In the genomic region with DNA sequence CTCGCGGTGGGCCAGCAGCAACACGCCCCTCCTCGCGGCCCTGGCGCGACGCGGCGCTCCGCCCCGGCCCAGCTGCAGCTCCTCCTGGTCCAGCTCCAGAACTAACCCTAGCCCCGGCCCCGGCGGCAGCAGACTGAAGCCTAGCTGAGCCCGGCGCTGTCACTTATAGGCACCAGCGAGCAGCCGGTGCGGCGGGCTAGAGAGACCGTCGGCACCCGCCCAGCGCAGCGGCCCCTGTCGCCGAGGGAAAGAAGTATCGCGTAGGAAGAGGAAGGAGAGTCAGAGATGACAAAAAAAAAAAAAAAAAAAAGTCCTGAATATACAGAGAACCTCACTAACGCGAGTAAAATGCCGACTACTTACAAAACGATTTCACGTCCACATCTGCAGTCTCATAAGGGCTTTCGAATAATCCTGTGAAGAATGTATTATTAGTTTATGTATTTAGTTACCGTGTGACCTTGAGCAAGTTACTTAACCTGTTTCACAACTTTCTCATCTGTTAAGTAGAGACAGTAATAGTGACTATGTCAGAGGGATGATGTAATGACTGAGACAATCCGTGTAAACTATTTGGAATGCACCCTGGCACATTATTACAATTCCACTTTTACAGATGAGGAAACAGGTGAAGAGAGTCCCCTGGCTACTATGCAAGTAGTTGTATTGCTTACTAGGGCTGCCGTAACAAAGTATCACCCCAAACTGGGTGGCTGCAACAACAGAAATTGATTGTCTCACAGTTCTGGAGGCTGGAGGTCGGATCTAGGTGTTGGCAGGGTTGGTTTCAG, we compare ENCODE assay signal across 1 cellular context.
TF ChIP-seq lines count a peak whose summit lies in the region.

A gene (minus strand): TSS at position 135 of the 791 bp plus-strand sequence. CDS start 791 bp downstream, outside the sequence.

TF ChIP-seq in HepG2, 621 proteins besides CTCF, POLR2A, EP300 and RAD21 (continued from another document and continues in another):
- TF ChIP-seq, protein P1, sequence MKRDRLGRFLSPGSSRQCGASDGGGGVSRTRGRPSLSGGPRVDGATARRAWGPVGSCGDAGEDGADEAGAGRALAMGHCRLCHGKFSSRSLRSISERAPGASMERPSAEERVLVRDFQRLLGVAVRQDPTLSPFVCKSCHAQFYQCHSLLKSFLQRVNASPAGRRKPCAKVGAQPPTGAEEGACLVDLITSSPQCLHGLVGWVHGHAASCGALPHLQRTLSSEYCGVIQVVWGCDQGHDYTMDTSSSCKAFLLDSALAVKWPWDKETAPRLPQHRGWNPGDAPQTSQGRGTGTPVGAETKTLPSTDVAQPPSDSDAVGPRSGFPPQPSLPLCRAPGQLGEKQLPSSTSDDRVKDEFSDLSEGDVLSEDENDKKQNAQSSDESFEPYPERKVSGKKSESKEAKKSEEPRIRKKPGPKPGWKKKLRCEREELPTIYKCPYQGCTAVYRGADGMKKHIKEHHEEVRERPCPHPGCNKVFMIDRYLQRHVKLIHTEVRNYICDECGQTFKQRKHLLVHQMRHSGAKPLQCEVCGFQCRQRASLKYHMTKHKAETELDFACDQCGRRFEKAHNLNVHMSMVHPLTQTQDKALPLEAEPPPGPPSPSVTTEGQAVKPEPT (CRISPR knock-in tag; IDR thresholded peaks at IDR 0.05; ENCODE audit: low read depth), result 0 out of 2 replicates have a peak, but pooled peaks have one; percentile 23
- peak; percentile 86; the same call in 1 of the 2 replicates for TF ChIP-seq KLF15 (CRISPR knock-in tag; IDR thresholded peaks at IDR 0.05; ENCODE audit: borderline replicate concordance)
- 0 out of 2 replicates have a peak, but pooled peaks have one; percentile 49 for TF ChIP-seq ZNF136 (CRISPR knock-in tag; IDR thresholded peaks at IDR 0.05; ENCODE audit: low read depth)
- no peak for TF ChIP-seq NCOA1 (CRISPR knock-in tag; IDR thresholded peaks at IDR 0.05)
- TF ChIP-seq RXRA (CRISPR knock-in tag; IDR thresholded peaks at IDR 0.05), result peak; percentile 73
- TF ChIP-seq, protein P2, sequence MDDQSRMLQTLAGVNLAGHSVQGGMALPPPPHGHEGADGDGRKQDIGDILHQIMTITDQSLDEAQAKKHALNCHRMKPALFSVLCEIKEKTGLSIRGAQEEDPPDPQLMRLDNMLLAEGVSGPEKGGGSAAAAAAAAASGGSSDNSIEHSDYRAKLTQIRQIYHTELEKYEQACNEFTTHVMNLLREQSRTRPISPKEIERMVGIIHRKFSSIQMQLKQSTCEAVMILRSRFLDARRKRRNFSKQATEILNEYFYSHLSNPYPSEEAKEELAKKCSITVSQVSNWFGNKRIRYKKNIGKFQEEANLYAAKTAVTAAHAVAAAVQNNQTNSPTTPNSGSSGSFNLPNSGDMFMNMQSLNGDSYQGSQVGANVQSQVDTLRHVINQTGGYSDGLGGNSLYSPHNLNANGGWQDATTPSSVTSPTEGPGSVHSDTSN (CRISPR knock-in tag; IDR thresholded peaks at IDR 0.05; ENCODE audit: borderline replicate concordance), result no peak
- peak; percentile 43; the same call in 1 of the 2 replicates for TF ChIP-seq ZNF557 (CRISPR knock-in tag; IDR thresholded peaks at IDR 0.05)
- 0 out of 2 replicates have a peak, but pooled peaks have one; percentile 23 for TF ChIP-seq ZNF292 (CRISPR knock-in tag; IDR thresholded peaks at IDR 0.05; ENCODE audit: borderline replicate concordance, low read depth)
- no peak for TF ChIP-seq ZBTB8A (CRISPR knock-in tag; IDR thresholded peaks at IDR 0.05; ENCODE audit: borderline replicate concordance, low read depth)
- TF ChIP-seq MXI1 (IDR thresholded peaks at IDR 0.05; ENCODE audit: borderline replicate concordance, low read depth, low read length), result peak; percentile 46; the same call in 1 of the 3 replicates
- TF ChIP-seq MTF2 (CRISPR knock-in tag; IDR thresholded peaks at IDR 0.05; ENCODE audit: borderline replicate concordance), result no peak
- no peak for TF ChIP-seq RFX5 (IDR thresholded peaks at IDR 0.05; ENCODE audit: low read depth, low read length)
- TF ChIP-seq KDM5A (IDR thresholded peaks at IDR 0.05; ENCODE audit: borderline replicate concordance, low read length), result no peak
- TF ChIP-seq BHLHE40 (IDR thresholded peaks at IDR 0.05; ENCODE audit: low read length), result no peak
- TF ChIP-seq RBM22 (optimal IDR thresholded peaks at IDR 0.05; ENCODE audit: low read length), result peak; percentile 68
- TF ChIP-seq ZNF713 (CRISPR knock-in tag; IDR thresholded peaks at IDR 0.05), result no peak
- no peak for TF ChIP-seq PCBP2 (optimal IDR thresholded peaks at IDR 0.05; ENCODE audit: low read depth, low read length, poor library complexity, severe bottlenecking)
- TF ChIP-seq ZFY (CRISPR knock-in tag; IDR thresholded peaks at IDR 0.05), result peak; percentile 95
- TF ChIP-seq ZNF431 (CRISPR knock-in tag; IDR thresholded peaks at IDR 0.05; ENCODE audit: borderline replicate concordance, low read depth), result peak; percentile 90
- no peak for TF ChIP-seq TCF7 (IDR thresholded peaks at IDR 0.05; ENCODE audit: low read depth)
- TF ChIP-seq, protein P3, sequence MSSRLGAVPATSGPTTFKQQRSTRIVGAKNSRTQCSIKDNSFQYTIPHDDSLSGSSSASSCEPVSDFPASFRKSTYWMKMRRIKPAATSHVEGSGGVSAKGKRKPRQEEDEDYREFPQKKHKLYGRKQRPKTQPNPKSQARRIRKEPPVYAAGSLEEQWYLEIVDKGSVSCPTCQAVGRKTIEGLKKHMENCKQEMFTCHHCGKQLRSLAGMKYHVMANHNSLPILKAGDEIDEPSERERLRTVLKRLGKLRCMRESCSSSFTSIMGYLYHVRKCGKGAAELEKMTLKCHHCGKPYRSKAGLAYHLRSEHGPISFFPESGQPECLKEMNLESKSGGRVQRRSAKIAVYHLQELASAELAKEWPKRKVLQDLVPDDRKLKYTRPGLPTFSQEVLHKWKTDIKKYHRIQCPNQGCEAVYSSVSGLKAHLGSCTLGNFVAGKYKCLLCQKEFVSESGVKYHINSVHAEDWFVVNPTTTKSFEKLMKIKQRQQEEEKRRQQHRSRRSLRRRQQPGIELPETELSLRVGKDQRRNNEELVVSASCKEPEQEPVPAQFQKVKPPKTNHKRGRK (CRISPR knock-in tag; IDR thresholded peaks at IDR 0.05), result no peak
- TF ChIP-seq, protein P4, sequence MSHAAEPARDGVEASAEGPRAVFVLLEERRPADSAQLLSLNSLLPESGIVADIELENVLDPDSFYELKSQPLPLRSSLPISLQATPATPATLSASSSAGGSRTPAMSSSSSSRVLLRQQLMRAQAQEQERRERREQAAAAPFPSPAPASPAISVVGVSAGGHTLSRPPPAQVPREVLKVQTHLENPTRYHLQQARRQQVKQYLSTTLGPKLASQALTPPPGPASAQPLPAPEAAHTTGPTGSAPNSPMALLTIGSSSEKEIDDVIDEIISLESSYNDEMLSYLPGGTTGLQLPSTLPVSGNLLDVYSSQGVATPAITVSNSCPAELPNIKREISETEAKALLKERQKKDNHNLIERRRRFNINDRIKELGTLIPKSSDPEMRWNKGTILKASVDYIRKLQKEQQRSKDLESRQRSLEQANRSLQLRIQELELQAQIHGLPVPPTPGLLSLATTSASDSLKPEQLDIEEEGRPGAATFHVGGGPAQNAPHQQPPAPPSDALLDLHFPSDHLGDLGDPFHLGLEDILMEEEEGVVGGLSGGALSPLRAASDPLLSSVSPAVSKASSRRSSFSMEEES (CRISPR knock-in tag; IDR thresholded peaks at IDR 0.05), result peak; percentile 86
- no peak for TF ChIP-seq ZNF577 (CRISPR knock-in tag; IDR thresholded peaks at IDR 0.05; ENCODE audit: borderline replicate concordance, low read depth)
- TF ChIP-seq PAWR (CRISPR knock-in tag; IDR thresholded peaks at IDR 0.05; ENCODE audit: borderline replicate concordance), result no peak
- TF ChIP-seq CBX5 (CRISPR knock-in tag; IDR thresholded peaks at IDR 0.05; ENCODE audit: borderline replicate concordance), result peak; percentile 93; the same call in 1 of the 2 replicates
- TF ChIP-seq SRF (IDR thresholded peaks at IDR 0.05; ENCODE audit: low read depth, low read length), result no peak
- TF ChIP-seq, protein P5, sequence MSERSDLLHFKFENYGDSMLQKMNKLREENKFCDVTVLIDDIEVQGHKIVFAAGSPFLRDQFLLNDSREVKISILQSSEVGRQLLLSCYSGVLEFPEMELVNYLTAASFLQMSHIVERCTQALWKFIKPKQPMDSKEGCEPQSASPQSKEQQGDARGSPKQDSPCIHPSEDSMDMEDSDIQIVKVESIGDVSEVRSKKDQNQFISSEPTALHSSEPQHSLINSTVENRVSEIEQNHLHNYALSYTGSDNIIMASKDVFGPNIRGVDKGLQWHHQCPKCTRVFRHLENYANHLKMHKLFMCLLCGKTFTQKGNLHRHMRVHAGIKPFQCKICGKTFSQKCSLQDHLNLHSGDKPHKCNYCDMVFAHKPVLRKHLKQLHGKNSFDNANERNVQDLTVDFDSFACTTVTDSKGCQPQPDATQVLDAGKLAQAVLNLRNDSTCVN (CRISPR knock-in tag; IDR thresholded peaks at IDR 0.05; ENCODE audit: borderline replicate concordance), result peak; percentile 82; the same call in 1 of the 2 replicates
- TF ChIP-seq MEIS1 (CRISPR knock-in tag; IDR thresholded peaks at IDR 0.05; ENCODE audit: borderline replicate concordance), result no peak
- TF ChIP-seq, protein P6, sequence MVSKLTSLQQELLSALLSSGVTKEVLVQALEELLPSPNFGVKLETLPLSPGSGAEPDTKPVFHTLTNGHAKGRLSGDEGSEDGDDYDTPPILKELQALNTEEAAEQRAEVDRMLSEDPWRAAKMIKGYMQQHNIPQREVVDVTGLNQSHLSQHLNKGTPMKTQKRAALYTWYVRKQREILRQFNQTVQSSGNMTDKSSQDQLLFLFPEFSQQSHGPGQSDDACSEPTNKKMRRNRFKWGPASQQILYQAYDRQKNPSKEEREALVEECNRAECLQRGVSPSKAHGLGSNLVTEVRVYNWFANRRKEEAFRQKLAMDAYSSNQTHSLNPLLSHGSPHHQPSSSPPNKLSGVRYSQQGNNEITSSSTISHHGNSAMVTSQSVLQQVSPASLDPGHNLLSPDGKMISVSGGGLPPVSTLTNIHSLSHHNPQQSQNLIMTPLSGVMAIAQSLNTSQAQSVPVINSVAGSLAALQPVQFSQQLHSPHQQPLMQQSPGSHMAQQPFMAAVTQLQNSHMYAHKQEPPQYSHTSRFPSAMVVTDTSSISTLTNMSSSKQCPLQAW (CRISPR knock-in tag; IDR thresholded peaks at IDR 0.05), result peak; percentile 80
- TF ChIP-seq ZNF264 (CRISPR knock-in tag; IDR thresholded peaks at IDR 0.05), result peak; percentile 53; the same call in 1 of the 2 replicates
- 0 out of 2 replicates have a peak, but pooled peaks have one; percentile 40 for TF ChIP-seq ELF4 (CRISPR knock-in tag; IDR thresholded peaks at IDR 0.05; ENCODE audit: borderline replicate concordance)
- 0 out of 2 replicates have a peak, but pooled peaks have one; percentile 40 for TF ChIP-seq ZNF20 (CRISPR knock-in tag; IDR thresholded peaks at IDR 0.05)
- no peak for TF ChIP-seq DPF2 (CRISPR knock-in tag; IDR thresholded peaks at IDR 0.05; ENCODE audit: borderline replicate concordance, low read depth)
- TF ChIP-seq FOSL2 (CRISPR knock-in tag; IDR thresholded peaks at IDR 0.05), result peak; percentile 67
- no peak for TF ChIP-seq HNRNPUL1 (IDR thresholded peaks at IDR 0.05; ENCODE audit: low read depth, low read length)
- no peak for TF ChIP-seq HOXA9 (CRISPR knock-in tag; IDR thresholded peaks at IDR 0.05; ENCODE audit: borderline replicate concordance)
- TF ChIP-seq HOXD1 (CRISPR knock-in tag; IDR thresholded peaks at IDR 0.05), result peak; percentile 73; the same call in 1 of the 2 replicates
- TF ChIP-seq XBP1 (CRISPR knock-in tag; IDR thresholded peaks at IDR 0.05), result peak; percentile 82; the same call in 1 of the 2 replicates
- TF ChIP-seq, protein P7, sequence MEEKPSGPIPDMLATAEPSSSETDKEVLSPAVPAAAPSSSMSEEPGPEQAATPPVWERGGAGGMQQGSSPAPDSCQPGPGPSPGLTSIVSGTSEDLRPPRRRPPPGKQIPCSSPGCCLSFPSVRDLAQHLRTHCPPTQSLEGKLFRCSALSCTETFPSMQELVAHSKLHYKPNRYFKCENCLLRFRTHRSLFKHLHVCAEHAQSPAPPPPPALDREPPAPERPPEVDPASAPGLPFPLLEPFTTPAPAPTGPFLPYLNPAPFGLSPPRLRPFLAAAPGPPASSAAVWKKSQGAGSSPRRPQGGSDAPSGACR (CRISPR knock-in tag; IDR thresholded peaks at IDR 0.05), result no peak
- peak; percentile 99 for TF ChIP-seq DR1 (CRISPR knock-in tag; IDR thresholded peaks at IDR 0.05)
- TF ChIP-seq CAMTA2 (CRISPR knock-in tag; IDR thresholded peaks at IDR 0.05; ENCODE audit: borderline replicate concordance), result no peak
- TF ChIP-seq ZNF776 (CRISPR knock-in tag; IDR thresholded peaks at IDR 0.05), result peak; percentile 83
- TF ChIP-seq, protein P8, sequence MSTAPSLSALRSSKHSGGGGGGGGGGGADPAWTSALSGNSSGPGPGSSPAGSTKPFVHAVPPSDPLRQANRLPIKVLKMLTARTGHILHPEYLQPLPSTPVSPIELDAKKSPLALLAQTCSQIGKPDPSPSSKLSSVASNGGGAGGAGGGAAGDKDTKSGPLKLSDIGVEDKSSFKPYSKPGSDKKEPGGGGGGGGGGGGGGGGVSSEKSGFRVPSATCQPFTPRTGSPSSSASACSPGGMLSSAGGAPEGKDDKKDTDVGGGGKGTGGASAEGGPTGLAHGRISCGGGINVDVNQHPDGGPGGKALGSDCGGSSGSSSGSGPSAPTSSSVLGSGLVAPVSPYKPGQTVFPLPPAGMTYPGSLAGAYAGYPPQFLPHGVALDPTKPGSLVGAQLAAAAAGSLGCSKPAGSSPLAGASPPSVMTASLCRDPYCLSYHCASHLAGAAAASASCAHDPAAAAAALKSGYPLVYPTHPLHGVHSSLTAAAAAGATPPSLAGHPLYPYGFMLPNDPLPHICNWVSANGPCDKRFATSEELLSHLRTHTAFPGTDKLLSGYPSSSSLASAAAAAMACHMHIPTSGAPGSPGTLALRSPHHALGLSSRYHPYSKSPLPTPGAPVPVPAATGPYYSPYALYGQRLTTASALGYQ (CRISPR knock-in tag; IDR thresholded peaks at IDR 0.05), result peak; percentile 82; the same call in 1 of the 2 replicates
- peak; percentile 49; the same call in 1 of the 2 replicates for TF ChIP-seq SIX4 (CRISPR knock-in tag; IDR thresholded peaks at IDR 0.05)
- TF ChIP-seq, protein P9, sequence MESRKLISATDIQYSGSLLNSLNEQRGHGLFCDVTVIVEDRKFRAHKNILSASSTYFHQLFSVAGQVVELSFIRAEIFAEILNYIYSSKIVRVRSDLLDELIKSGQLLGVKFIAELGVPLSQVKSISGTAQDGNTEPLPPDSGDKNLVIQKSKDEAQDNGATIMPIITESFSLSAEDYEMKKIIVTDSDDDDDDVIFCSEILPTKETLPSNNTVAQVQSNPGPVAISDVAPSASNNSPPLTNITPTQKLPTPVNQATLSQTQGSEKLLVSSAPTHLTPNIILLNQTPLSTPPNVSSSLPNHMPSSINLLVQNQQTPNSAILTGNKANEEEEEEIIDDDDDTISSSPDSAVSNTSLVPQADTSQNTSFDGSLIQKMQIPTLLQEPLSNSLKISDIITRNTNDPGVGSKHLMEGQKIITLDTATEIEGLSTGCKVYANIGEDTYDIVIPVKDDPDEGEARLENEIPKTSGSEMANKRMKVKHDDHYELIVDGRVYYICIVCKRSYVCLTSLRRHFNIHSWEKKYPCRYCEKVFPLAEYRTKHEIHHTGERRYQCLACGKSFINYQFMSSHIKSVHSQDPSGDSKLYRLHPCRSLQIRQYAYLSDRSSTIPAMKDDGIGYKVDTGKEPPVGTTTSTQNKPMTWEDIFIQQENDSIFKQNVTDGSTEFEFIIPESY (CRISPR knock-in tag; IDR thresholded peaks at IDR 0.05), result peak; percentile 62
- TF ChIP-seq ZNF331 (CRISPR knock-in tag; IDR thresholded peaks at IDR 0.05), result peak; percentile 93
